In genomic region chr6:11702039-11702795, GRCh38 we compare ENCODE assay signal across 10 cellular contexts.
DNase-seq lines count a peak whose midpoint lies in the region; ATAC-seq and TF ChIP-seq lines count a peak whose summit lies in the region.
"Had no signal": no experiment of that assay in that cellular context is flagged by ENCODE, and none has a peak within 500 bp of the region (broad histone marks: within the 10 kb centered on the region; RNA-seq: fewer than 3 reads in every experiment).

No MANE protein-coding gene starts in this region.

- H3K9me3 Mint-ChIP-seq in CD4-positive, CD25-positive, alpha-beta regulatory T cell: peaks cover 0 to 1% (median 0%) of the 10 kb centered on the region in 7 donors
- H3K9me3 Mint-ChIP-seq in immature natural killer cell: no peaks in the 10 kb centered on the region

- intact Hi-C loops in mammary epithelial cell (cut with micrococcal nuclease): loop anchor here (10.0 kb wide), 1 partner anchor 223 kb away; no protein-coding TSS in a partner anchor
- intact Hi-C loops in sigmoid colon (cut with DNase I): loop anchor here (5.0 kb wide), 1 partner anchor 530 kb away; no protein-coding TSS in a partner anchor

- no peaks in the 10 kb centered on the region for H3K79me2 ChIP-seq in mammary epithelial cell (ENCODE audit: insufficient read depth, low read length)

- peak overlapping the region; percentile 14 for H2AFZ ChIP-seq in mammary epithelial cell (ENCODE audit: low read depth, low read length)

- DNase-seq in CD4-positive, CD25-positive, alpha-beta regulatory T cell: no peak
- DNase-seq in MG63 (peak; percentile 90), mammary epithelial cell (peak; percentile 53), putamen (ENCODE audit: low spot score) (no peak), immature natural killer cell (no peak), sigmoid colon (no peak)
- no peak for DNase-seq in stimulated activated CD4-positive, alpha-beta T cell treated with anti-CD3 and anti-CD28 coated beads, Interleukin-12 subunit alpha, Interleukin-12 subunit beta, amount 100 ng/mL, for 4 hours
- DNase-seq: nephron progenitor cell had no signal

- peaks cover under 1% of the 10 kb centered on the region for H3K27me3 Mint-ChIP-seq in CD4-positive, CD25-positive, alpha-beta regulatory T cell
- no peaks in the 10 kb centered on the region for H3K27me3 Mint-ChIP-seq in immature natural killer cell (ENCODE audit: low read depth in 3 of 3)

- H3K4me3 ChIP-seq in CD4-positive, CD25-positive, alpha-beta regulatory T cell (ENCODE audit: low read depth, low read length): no peak overlapping the region
- no peak overlapping the region for H3K4me3 ChIP-seq in MG63
- H3K4me3 ChIP-seq in mammary epithelial cell (replicated peaks in 1 of 3; ENCODE audit: insufficient read depth in 1 of 3, low read depth in 2 of 3, low read length in 3 of 3): no peak overlapping the region
- no peak overlapping the region for H3K4me3 ChIP-seq in mucosa of rectum (ENCODE audit: low read length in 2 of 2)
- no peak overlapping the region for H3K4me3 ChIP-seq in sigmoid colon

- no peaks in the 10 kb centered on the region for H3K27me3 ChIP-seq in CD4-positive, CD25-positive, alpha-beta regulatory T cell (ENCODE audit: control insufficient read depth, insufficient read depth, low read length)
- H3K27me3 ChIP-seq in MG63 (no peaks in the 10 kb centered on the region), mammary epithelial cell (ENCODE audit: insufficient read depth, low read length) (no peaks in the 10 kb centered on the region), mucosa of rectum (ENCODE audit: control insufficient read depth in 2 of 2, insufficient read depth in 2 of 2, low read length in 2 of 2) (no peaks in the 10 kb centered on the region), sigmoid colon (no peaks in the 10 kb centered on the region)

- BruUV-seq in mammary epithelial cell (replicated peaks; lab: Mats Ljungman, UMichigan): no TSS peak

- peaks cover 0 to 24% (median 8%) of the 10 kb centered on the region in 4 donors for H3K4me1 Mint-ChIP-seq in CD4-positive, CD25-positive, alpha-beta regulatory T cell
- H3K4me1 Mint-ChIP-seq in immature natural killer cell: no peaks in the 10 kb centered on the region

- dilution Hi-C loops in mammary epithelial cell (cut with HindIII; ENCODE audit: low sequenced_read_pairs): no loop called here

- 64% methylated on average over 8 of the region's 8 CpGs for WGBS in mammary epithelial cell (ENCODE audit: low coverage, missing lambda C conversion rate)
- WGBS in sigmoid colon, 2 donors: 60 to 76% methylated on average over 8 of the region's 8 CpGs

- no peak for ATAC-seq in CD4-positive, CD25-positive, alpha-beta regulatory T cell (ENCODE audit: low read depth in 2 of 2)

- no peak for TF ChIP-seq EP300 in sigmoid colon (IDR thresholded peaks at IDR 0.05)

- H3K27ac Mint-ChIP-seq in CD4-positive, CD25-positive, alpha-beta regulatory T cell: peak overlapping the region; percentile 41 to 73 (median 50)
- H3K27ac Mint-ChIP-seq in immature natural killer cell: no peak overlapping the region
- H3K27ac Mint-ChIP-seq: nephron progenitor cell; stimulated activated naive CD8-positive, alpha-beta T cell treated with anti-CD3 and anti-CD28 coated beads, Interleukin-15, Interleukin-2, amounts not matched to agents 100 ng/mL and 50 ng/mL, for 24 hours had no signal

- H3K4me2 ChIP-seq in mammary epithelial cell (ENCODE audit: insufficient read depth, low read depth, low read length): no peak overlapping the region

- CTCF ChIA-PET in mammary epithelial cell (lab: Charles Lee; ENCODE audit: low non-redundant PET): no interaction called here

- no peak for TF ChIP-seq CTCF in mammary epithelial cell (conservative IDR thresholded peaks at IDR 0.05 in 1 of 2, IDR thresholded peaks at IDR 0.05 in 1 of 2; ENCODE audit: extremely low read depth in 1 of 2, insufficient read depth in 1 of 2, low read depth in 1 of 2, low read length in 2 of 2)
- TF ChIP-seq CTCF in sigmoid colon (IDR thresholded peaks at IDR 0.05): no peak

- H3K4me1 ChIP-seq in CD4-positive, CD25-positive, alpha-beta regulatory T cell (ENCODE audit: control insufficient read depth, insufficient read depth, low read length, poor library complexity, severe bottlenecking): no peaks in the 10 kb centered on the region
- H3K4me1 ChIP-seq in mammary epithelial cell (ENCODE audit: insufficient read depth, low read length): peaks cover 14% of the 10 kb centered on the region
- peaks cover 3 to 14% of the 10 kb centered on the region in 2 donors for H3K4me1 ChIP-seq in mucosa of rectum (ENCODE audit: control insufficient read depth in 2 of 2, insufficient read depth in 2 of 2, low read length in 2 of 2)
- peaks cover 0 to 4% (median 0%) of the 10 kb centered on the region in 4 donors for H3K4me1 ChIP-seq in sigmoid colon

- no peak overlapping the region for H3K9ac ChIP-seq in mammary epithelial cell (ENCODE audit: insufficient read depth, low read length)
- H3K9ac ChIP-seq in mucosa of rectum (ENCODE audit: low read depth in 1 of 2, low read length in 2 of 2): no peak overlapping the region

- no peak for TF ChIP-seq POLR2A in sigmoid colon (IDR thresholded peaks at IDR 0.05)

- no peaks in the 10 kb centered on the region for H3K9me3 ChIP-seq in CD4-positive, CD25-positive, alpha-beta regulatory T cell (ENCODE audit: control insufficient read depth in 2 of 2, low read length in 2 of 2)
- H3K9me3 ChIP-seq in MG63: no peaks in the 10 kb centered on the region
- H3K9me3 ChIP-seq in mammary epithelial cell (replicated peaks; ENCODE audit: insufficient read depth, low read length): no peaks in the 10 kb centered on the region
- no peaks in the 10 kb centered on the region for H3K9me3 ChIP-seq in mucosa of rectum (ENCODE audit: control insufficient read depth in 2 of 2, low read length in 2 of 2)
- H3K9me3 ChIP-seq in sigmoid colon: no peaks in the 10 kb centered on the region

- H3K36me3 ChIP-seq in CD4-positive, CD25-positive, alpha-beta regulatory T cell (ENCODE audit: control insufficient read depth, insufficient read depth, low read length): no peaks in the 10 kb centered on the region
- H3K36me3 ChIP-seq in MG63 (no peaks in the 10 kb centered on the region), mammary epithelial cell (ENCODE audit: insufficient read depth, low read length) (no peaks in the 10 kb centered on the region), mucosa of rectum (ENCODE audit: control insufficient read depth in 2 of 2, insufficient read depth in 2 of 2, low read length in 2 of 2) (no peaks in the 10 kb centered on the region), sigmoid colon (no peaks in the 10 kb centered on the region)

- no peak overlapping the region for H3K27ac ChIP-seq in CD4-positive, CD25-positive, alpha-beta regulatory T cell (ENCODE audit: insufficient read depth, low read length, poor library complexity, severe bottlenecking)
- H3K27ac ChIP-seq in mammary epithelial cell (ENCODE audit: insufficient read depth, low read depth, low read length) (no peak overlapping the region), mucosa of rectum (ENCODE audit: low read depth in 2 of 2, low read length in 2 of 2) (peak overlapping the region; percentile 11 to 26), sigmoid colon (no peak overlapping the region)

- in situ Hi-C loops in mammary epithelial cell (cut with MboI; ENCODE audit: low sequenced_read_pairs in 2 of 2): loop anchor here in 1 of 2 donors (10.0 kb wide), 1 partner anchor 313 kb away; the partner anchor contains the start of gene HIVEP1

- H3K4me3 Mint-ChIP-seq in CD4-positive, CD25-positive, alpha-beta regulatory T cell: no peak overlapping the region
- H3K4me3 Mint-ChIP-seq in immature natural killer cell: no peak overlapping the region
- H3K4me3 Mint-ChIP-seq: nephron progenitor cell; stimulated activated naive CD8-positive, alpha-beta T cell treated with anti-CD3 and anti-CD28 coated beads, Interleukin-15, Interleukin-2, amounts not matched to agents 100 ng/mL and 50 ng/mL, for 24 hours had no signal

- no peaks in the 10 kb centered on the region for H3K36me3 Mint-ChIP-seq in CD4-positive, CD25-positive, alpha-beta regulatory T cell
- H3K36me3 Mint-ChIP-seq in immature natural killer cell: no peaks in the 10 kb centered on the region

- no peaks in the 10 kb centered on the region for H4K20me1 ChIP-seq in mammary epithelial cell (ENCODE audit: insufficient read depth, low read length)

Comparison
In these comparisons a context has a peak if more than half of its experiments do, and no peak if none do; other contexts are left out.
1. DNase-seq: peak in MG63 (single experiment) and mammary epithelial cell (single experiment); none in CD4-positive, CD25-positive, alpha-beta regulatory T cell (0 of 3), putamen (single experiment), immature natural killer cell (0 of 3), stimulated activated CD4-positive, alpha-beta T cell treated with anti-CD3 and anti-CD28 coated beads, Interleukin-12 subunit alpha, Interleukin-12 subunit beta, amount 100 ng/mL, for 4 hours (single experiment) and sigmoid colon (single experiment).
2. H3K27ac ChIP-seq: peak in mucosa of rectum (2 of 2); none in CD4-positive, CD25-positive, alpha-beta regulatory T cell (single experiment), mammary epithelial cell (single experiment) and sigmoid colon (0 of 4).
3. H3K27ac Mint-ChIP-seq: peak in CD4-positive, CD25-positive, alpha-beta regulatory T cell (3 of 3); none in immature natural killer cell (0 of 6).